12 cellular contexts compared by ENCODE assay signal in the genomic region with DNA sequence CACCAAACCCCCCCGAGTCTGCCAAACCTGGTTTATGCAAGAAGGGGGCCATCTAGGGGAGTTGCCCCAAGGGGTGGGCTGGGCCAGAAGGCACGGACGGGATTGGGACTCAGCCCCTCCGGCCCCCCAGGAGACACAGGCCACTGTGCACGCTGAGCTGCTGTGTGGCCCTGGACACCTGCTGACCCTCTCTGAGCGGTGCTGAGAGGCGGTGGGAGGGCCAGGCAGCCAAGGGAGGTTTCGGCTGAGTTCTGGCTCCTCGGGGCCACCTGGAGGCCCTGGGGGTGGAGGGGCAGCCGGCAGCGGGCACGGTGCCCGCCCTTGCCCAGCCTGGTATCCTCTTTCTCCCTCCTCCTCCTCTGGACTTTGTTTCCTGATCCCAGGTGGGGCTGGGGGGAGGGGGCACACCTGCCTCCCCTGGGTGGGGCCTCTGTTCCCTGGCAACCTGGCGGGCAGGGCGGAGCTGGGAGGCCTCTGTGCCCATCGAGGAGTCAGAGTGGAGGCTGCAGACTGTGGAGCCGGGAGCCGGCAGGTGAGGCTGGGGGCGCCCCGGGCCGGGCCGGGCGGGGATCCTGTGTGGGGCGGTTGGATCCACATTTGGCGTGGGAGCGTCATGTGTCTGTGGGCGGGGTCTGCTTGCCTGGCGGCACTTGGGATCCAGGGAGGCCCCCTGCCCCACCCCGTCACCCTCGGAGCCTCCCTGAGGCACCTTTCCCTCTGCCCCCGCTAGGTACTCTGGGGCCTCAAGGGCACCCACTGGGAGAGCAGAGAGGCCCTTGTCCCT. TPM values are rescaled to one million over a fixed set of nuclear protein-coding genes. Genes with fewer than 3 reads are reported as not detected.
DNase-seq lines count a peak whose midpoint lies in the region; ATAC-seq and TF ChIP-seq lines count a peak whose summit lies in the region.
"Had no signal": no experiment of that assay in that cellular context is flagged by ENCODE, and none has a peak within 500 bp of the region (broad histone marks: within the 10 kb centered on the region; RNA-seq: fewer than 3 reads in every experiment).

A gene with protein sequence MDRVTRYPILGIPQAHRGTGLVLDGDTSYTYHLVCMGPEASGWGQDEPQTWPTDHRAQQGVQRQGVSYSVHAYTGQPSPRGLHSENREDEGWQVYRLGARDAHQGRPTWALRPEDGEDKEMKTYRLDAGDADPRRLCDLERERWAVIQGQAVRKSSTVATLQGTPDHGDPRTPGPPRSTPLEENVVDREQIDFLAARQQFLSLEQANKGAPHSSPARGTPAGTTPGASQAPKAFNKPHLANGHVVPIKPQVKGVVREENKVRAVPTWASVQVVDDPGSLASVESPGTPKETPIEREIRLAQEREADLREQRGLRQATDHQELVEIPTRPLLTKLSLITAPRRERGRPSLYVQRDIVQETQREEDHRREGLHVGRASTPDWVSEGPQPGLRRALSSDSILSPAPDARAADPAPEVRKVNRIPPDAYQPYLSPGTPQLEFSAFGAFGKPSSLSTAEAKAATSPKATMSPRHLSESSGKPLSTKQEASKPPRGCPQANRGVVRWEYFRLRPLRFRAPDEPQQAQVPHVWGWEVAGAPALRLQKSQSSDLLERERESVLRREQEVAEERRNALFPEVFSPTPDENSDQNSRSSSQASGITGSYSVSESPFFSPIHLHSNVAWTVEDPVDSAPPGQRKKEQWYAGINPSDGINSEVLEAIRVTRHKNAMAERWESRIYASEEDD (plus strand): TSS at position 473 of the 784 bp plus-strand sequence. CDS start 5,835 bp downstream, outside the sequence.

- H2BK5ac ChIP-seq in neuronal stem cell (ENCODE audit: low read length): peak within 1 kb of the TSS; percentile 93

- ATAC-seq in GM18861 (IDR thresholded peaks at IDR 0.05; ENCODE audit: unreplicated experiment) (no peak), HG03108 (IDR thresholded peaks at IDR 0.05; ENCODE audit: unreplicated experiment) (no peak), HG03571 (IDR thresholded peaks at IDR 0.05; ENCODE audit: unreplicated experiment) (no peak)

- H3K4ac ChIP-seq in neuronal stem cell (ENCODE audit: low read length): no peak within 1 kb of the TSS

- no peak for TF ChIP-seq CTCF in breast epithelium (IDR thresholded peaks at IDR 0.05)

- H4K91ac ChIP-seq in neuronal stem cell (ENCODE audit: low read depth, low read length, poor library complexity): no peak within 1 kb of the TSS

- no peaks in the 10 kb centered on the region for H3K36me3 ChIP-seq in breast epithelium
- H3K36me3 ChIP-seq in neuronal stem cell (replicated peaks in 1 of 2; ENCODE audit: control insufficient read depth in 2 of 2, insufficient read depth in 2 of 2, low read length in 2 of 2): peaks cover 0 to 4% of the 10 kb centered on the region in 2 donors
- H3K36me3 ChIP-seq: HAP-1, ovary had no signal

- no peak within 1 kb of the TSS for H3K4me2 ChIP-seq in neuronal stem cell (ENCODE audit: insufficient read depth, low read length, poor library complexity, severe bottlenecking)

- H2BK120ac ChIP-seq in neuronal stem cell (ENCODE audit: low read depth, low read length): no peak within 1 kb of the TSS

- peak within 1 kb of the TSS; percentile 85 for H3K23ac ChIP-seq in neuronal stem cell (ENCODE audit: low read depth, low read length, poor library complexity)

- no peaks in the 10 kb centered on the region for H3K27me3 ChIP-seq in breast epithelium
- H3K27me3 ChIP-seq in neuronal stem cell (ENCODE audit: control insufficient read depth in 3 of 3, insufficient read depth in 3 of 3, low read depth in 1 of 3, low read length in 3 of 3): no peaks in the 10 kb centered on the region
- H3K27me3 ChIP-seq: ovary had no signal

- peak within 1 kb of the TSS; percentile 82 for H3K14ac ChIP-seq in neuronal stem cell (ENCODE audit: low read length)

- peak within 1 kb of the TSS; percentile 71 for H3K18ac ChIP-seq in neuronal stem cell (ENCODE audit: low read length)

- no peak within 1 kb of the TSS for H2AFZ ChIP-seq in neuronal stem cell (ENCODE audit: low read length)

- no peak within 1 kb of the TSS for H2BK12ac ChIP-seq in neuronal stem cell (ENCODE audit: low read length)

- H3K9me3 ChIP-seq in breast epithelium: peaks cover 0 to 20% of the 10 kb centered on the region in 2 donors
- peaks cover 16 to 19% of the 10 kb centered on the region in 2 donors for H3K9me3 ChIP-seq in neuronal stem cell (replicated peaks in 1 of 2; ENCODE audit: control insufficient read depth in 2 of 2, insufficient read depth in 1 of 2, low read depth in 1 of 2, low read length in 2 of 2)

- TF ChIP-seq POLR2A in breast epithelium (IDR thresholded peaks at IDR 0.05): no peak

- no CpG with 5 or more reads among the region's 31 CpGs for WGBS in neuronal stem cell (ENCODE audit: extremely low coverage in 2 of 2, insufficient read length in 2 of 2, insufficient replicate concordance in 1 of 2), 2 donors

- peak within 1 kb of the TSS; percentile 58 for H2BK15ac ChIP-seq in neuronal stem cell (ENCODE audit: low read length)

- H3K4me3 ChIP-seq in breast epithelium (peak within 1 kb of the TSS in 2 of 3 donors; percentile 21 to 50), neuronal stem cell (ENCODE audit: low read length in 2 of 2) (no peak within 1 kb of the TSS)
- H3K4me3 ChIP-seq: HAP-1, ovary had no signal

- peak within 1 kb of the TSS; percentile 98 for H2AK5ac ChIP-seq in neuronal stem cell (ENCODE audit: low read depth, low read length)

- peaks cover 6% of the 10 kb centered on the region for H3K79me1 ChIP-seq in neuronal stem cell (ENCODE audit: low read depth, low read length)

- intact Hi-C loops in breast epithelium (cut with DNase I; ENCODE audit: low total_unique reads): loop anchor here (10.0 kb wide), 1 partner anchor 234 kb away; a partner anchor contains a TSS

- DNase-seq in DMS79 (lab: John Stamatoyannopoulos, UW) (peak; percentile 93), NCI-H2196 (lab: John Stamatoyannopoulos, UW; ENCODE audit: unreplicated experiment) (peak; percentile 93), breast epithelium (ENCODE audit: low spot score in 2 of 2) (no peak), neuronal stem cell (ENCODE audit: low spot score) (no peak), dermis blood vessel endothelial cell (no peak)
- DNase-seq: CD4-positive, CD25-positive, alpha-beta regulatory T cell had no signal

- H3K9ac ChIP-seq in neuronal stem cell (ENCODE audit: low read depth, low read length, poor library complexity): no peak within 1 kb of the TSS

- no peaks in the 10 kb centered on the region for H3K4me1 ChIP-seq in breast epithelium
- H3K4me1 ChIP-seq in neuronal stem cell (ENCODE audit: control insufficient read depth in 2 of 2, insufficient read depth in 1 of 2, low read depth in 1 of 2, low read length in 2 of 2): peaks cover 2 to 3% of the 10 kb centered on the region in 2 donors
- H3K4me1 ChIP-seq: HAP-1 had no signal

- peak within 1 kb of the TSS; percentile 17 for H4K8ac ChIP-seq in neuronal stem cell (ENCODE audit: low read depth, low read length)

- H3K27ac ChIP-seq in breast epithelium (peak within 1 kb of the TSS; percentile 40 to 61), neuronal stem cell (replicated peaks; ENCODE audit: low read length) (no peak within 1 kb of the TSS)

RNA-seq across cellular contexts. Expression of the gene that starts here (rescaled TPM):
- total RNA-seq in breast epithelium (1 to 10 TPM in 2 of 3 donors, under 1 TPM in 1; 0.16 to 3.6 (median 2.5) TPM), dermis blood vessel endothelial cell (0.05 TPM in 1 of 2 replicates, not detected in the other)
- polyA plus RNA-seq in neuronal stem cell (2013, experiment 1 of 2): 0.11 TPM
- 0.07 TPM for polyA plus RNA-seq in neuronal stem cell (2013, experiment 2 of 2)
- total RNA-seq: CD4-positive, CD25-positive, alpha-beta regulatory T cell had no signal
- polyA plus RNA-seq: CD4-positive, CD25-positive, alpha-beta regulatory T cell; IgD-negative memory B cell had no signal

Comparison
In these comparisons a context has a peak if more than half of its experiments do, and no peak if none do; other contexts are left out.
1. DNase-seq: peak in DMS79 (single experiment) and NCI-H2196 (single experiment); none in breast epithelium (0 of 2), neuronal stem cell (single experiment) and dermis blood vessel endothelial cell (single experiment).
2. H3K4me3 ChIP-seq: peak in breast epithelium (2 of 3); none in neuronal stem cell (0 of 2).